In the genomic region with DNA sequence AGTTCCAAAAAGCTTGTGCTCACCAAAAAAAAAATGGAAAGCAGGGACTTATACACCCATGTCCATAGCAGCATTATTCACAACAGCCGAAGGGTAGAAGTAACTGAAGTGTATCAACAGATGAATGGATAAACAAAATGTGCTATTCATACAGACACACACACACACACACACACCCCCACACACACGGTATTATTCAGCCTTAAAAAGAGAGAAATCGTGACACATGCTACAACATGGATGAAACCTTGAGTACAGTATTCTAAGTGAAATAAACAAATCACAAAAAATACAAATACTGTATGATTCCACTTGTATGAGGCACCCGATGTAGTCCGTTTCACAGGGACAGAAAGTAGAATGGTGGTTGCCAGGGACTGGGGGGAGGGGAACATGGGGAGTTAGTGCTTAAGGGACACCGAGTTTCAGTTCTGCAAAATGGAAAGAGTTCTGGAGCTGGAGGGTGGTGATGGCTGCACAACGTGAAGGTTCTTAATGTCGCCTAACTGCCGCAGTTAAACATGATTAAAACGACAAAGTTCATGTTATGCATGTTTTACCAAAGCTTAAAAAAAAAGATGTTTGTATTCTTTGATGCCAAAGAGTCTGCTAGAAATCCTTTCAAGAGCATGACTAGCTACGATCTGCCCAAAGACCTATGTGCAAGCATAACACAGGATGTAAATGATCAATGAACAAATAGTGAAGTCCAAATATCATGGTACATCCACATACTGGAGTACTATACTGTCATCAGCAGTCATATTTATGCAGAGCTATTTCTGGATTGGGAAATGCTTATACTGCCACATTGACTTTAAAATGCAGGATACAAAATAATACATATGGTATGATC, we compare ENCODE assay signal across 8 cellular contexts. TPM values are rescaled to one million over a fixed set of nuclear protein-coding genes. Genes with fewer than 3 reads are reported as not detected.
DNase-seq lines count a peak whose midpoint lies in the region; ATAC-seq lines count a peak whose summit lies in the region.

No MANE protein-coding gene starts in this region.

- H3K9ac ChIP-seq in SK-N-MC (ENCODE audit: insufficient read length) = no peak overlapping the region

- no peak for DNase-seq in SK-N-MC (ENCODE audit: low read depth, low spot score)
- DNase-seq in naive B cell = peak; percentile 84
- DNase-seq in NCI-H510A treated with DMSO at 0.1 percent for 48 hours (lab: John Stamatoyannopoulos, UW) = no peak
- DNase-seq in SW 1271 (lab: John Stamatoyannopoulos, UW) = no peak
- no peak for DNase-seq in activated CD8-positive, alpha-beta memory T cell treated with anti-CD3 and anti-CD28 coated beads, Interleukin-2, amount 50 U/mL, for 48 hours
- no peak for DNase-seq in GOT3 (lab: John Stamatoyannopoulos, UW)

- H3K9me3 ChIP-seq in SK-N-MC (ENCODE audit: low read depth, low read length) = no peaks in the 10 kb centered on the region

- H3K4me3 Mint-ChIP-seq in naive B cell = peak overlapping the region; percentile 59 to 88 (median 74)

- H3K4me1 Mint-ChIP-seq in naive B cell = peaks cover 76 to 93% (median 88%) of the 10 kb centered on the region in 3 donors

- H3K36me3 Mint-ChIP-seq in naive B cell = peaks cover 0 to 5% of the 10 kb centered on the region in 2 donors

- H3K27ac ChIP-seq in SK-N-MC = peak overlapping the region; percentile 60; the same call in 1 of the 2 replicates

- peak overlapping the region; percentile 42; the same call in 1 of the 2 replicates for H3K4me3 ChIP-seq in SK-N-MC

- no peaks in the 10 kb centered on the region for H3K36me3 ChIP-seq in SK-N-MC (ENCODE audit: insufficient read depth, low read length)

- peak overlapping the region; percentile 59 to 90 (median 83) for H3K27ac Mint-ChIP-seq in naive B cell

- ATAC-seq in GM19023 (IDR thresholded peaks at IDR 0.05; ENCODE audit: unreplicated experiment) = peak; percentile 66
- peak; percentile 79 for ATAC-seq in HG02981 (IDR thresholded peaks at IDR 0.05; ENCODE audit: unreplicated experiment)
- ATAC-seq in naive B cell (ENCODE audit: low read depth in 2 of 2) = peak; percentile 82 to 85

- no peaks in the 10 kb centered on the region for H3K27me3 Mint-ChIP-seq in naive B cell

- H3K9me3 Mint-ChIP-seq in naive B cell = peaks cover 0 to 3% (median 0%) of the 10 kb centered on the region in 7 donors

RNA-seq across cellular contexts. Expression of a gene that starts 7.2 kb away (rescaled TPM):
- polyA plus RNA-seq in naive B cell (ENCODE audit: low read depth in 6 of 6) = 1 to 10 TPM; 1.5 to 6.3 (median 4.8) TPM
